ENCODE assay signal across 8 cellular contexts in genomic region chr10:74855027-74855426, GRCh38. TPM values are rescaled to one million over a fixed set of nuclear protein-coding genes. Genes with fewer than 3 reads are reported as not detected.
DNase-seq lines count a peak whose midpoint lies in the region; ATAC-seq, FAIRE-seq and TF ChIP-seq lines count a peak whose summit lies in the region.
"Had no signal": no experiment of that assay in that cellular context is flagged by ENCODE, and none has a peak within 500 bp of the region (broad histone marks: within the 10 kb centered on the region; RNA-seq: fewer than 3 reads in every experiment).

No MANE protein-coding gene starts in this region.

- 26 to 32% methylated on average over 2 of the region's 2 CpGs for WGBS in pancreas, 2 donors

- TF ChIP-seq CTCF in brain (conservative IDR thresholded peaks at IDR 0.05) (no peak), pancreas (IDR thresholded peaks at IDR 0.05) (no peak)

- intact Hi-C loops in pancreas (cut with DNase I): no loop called here

- H3K27me3 Mint-ChIP-seq in brain: no peaks in the 10 kb centered on the region

- peak in 4 of 6 donors; percentile 41 to 55 (median 49) for DNase-seq in pancreas
- no peak for DNase-seq in GF-D8 (lab: John Stamatoyannopoulos, UW)
- no peak for DNase-seq in NCI-H524 treated with DMSO at 0.1 percent for 48 hours (lab: John Stamatoyannopoulos, UW)
- DNase-seq: NCI-H1694 had no signal

- peaks cover 47% of the 10 kb centered on the region for H3K36me3 Mint-ChIP-seq in brain

- H3K4me3 ChIP-seq in pancreas: no peak overlapping the region

- peak overlapping the region in 4 of 5 experiments; percentile 1 to 54 (median 30) for H3K4me3 Mint-ChIP-seq in brain

- peak overlapping the region in 2 of 4 donors; percentile 11 to 53 for H3K27ac ChIP-seq in pancreas

- peak; percentile 47 for ATAC-seq in GM19043 (IDR thresholded peaks at IDR 0.05; ENCODE audit: low read depth, unreplicated experiment)
- ATAC-seq in HG02884 (IDR thresholded peaks at IDR 0.05; ENCODE audit: unreplicated experiment): peak; percentile 64
- ATAC-seq in pancreas: peak; percentile 68 to 85 (median 83)
- no peak for ATAC-seq in HG03045 (IDR thresholded peaks at IDR 0.05; ENCODE audit: unreplicated experiment)

- peaks cover 37 to 42% (median 40%) of the 10 kb centered on the region in 3 donors for H3K4me1 ChIP-seq in pancreas

- FAIRE-seq in pancreas (lab: Jason Lieb, UNC): no peak

- H3K27ac Mint-ChIP-seq in brain: peak overlapping the region; percentile 14 to 81 (median 64)

- H3K9me3 ChIP-seq in pancreas: no peaks in the 10 kb centered on the region

- H3K4me1 Mint-ChIP-seq in brain: peaks cover 63% of the 10 kb centered on the region

- H3K9me3 Mint-ChIP-seq in brain: peaks cover 0 to 16% (median 2%) of the 10 kb centered on the region in 5 experiments

- H3K27me3 ChIP-seq in pancreas: no peaks in the 10 kb centered on the region

- H3K36me3 ChIP-seq in pancreas: no peaks in the 10 kb centered on the region

RNA-seq across cellular contexts. Expression of gene KAT6B, which starts 28.6 kb away (rescaled TPM):
- polyA plus RNA-seq in brain (ENCODE audit: insufficient read depth, low read depth, low replicate concordance): 16.7 TPM
- total RNA-seq in pancreas: 10 to 100 TPM; 16.2 to 28.6 (median 21.9) TPM
- polyA plus RNA-seq in pancreas: 1 to 10 TPM; 7.6 to 8.7 TPM

Comparison
In these comparisons a context has a peak if more than half of its experiments do, and no peak if none do; other contexts are left out.
1. DNase-seq: peak in pancreas (4 of 6); none in GF-D8 (single experiment) and NCI-H524 treated with DMSO at 0.1 percent for 48 hours (single experiment).